Comparison of ENCODE assay signal across 2 cellular contexts in genomic region chr14:31294736-31295398, GRCh38.
A peak's percentile ranks its signal among the peaks of the same experiment; 100 is the strongest.
TF ChIP-seq lines count a peak whose summit lies in the region.

No MANE protein-coding gene starts in this region.

TF ChIP-seq in HepG2, 621 proteins besides CTCF, POLR2A, EP300 and RAD21:
- TF ChIP-seq ZBTB7B (CRISPR knock-in tag; IDR thresholded peaks at IDR 0.05) (no peak), ESRRA (CRISPR knock-in tag; IDR thresholded peaks at IDR 0.05; ENCODE audit: low read depth) (0 out of 2 replicates have a peak, but pooled peaks have one; percentile 35)

TF ChIP-seq in H1, 55 proteins besides CTCF, POLR2A, EP300 and RAD21:
- TF ChIP-seq POU5F1 (IDR thresholded peaks at IDR 0.05; ENCODE audit: low read depth, low read length) (no peak), SP1 (IDR thresholded peaks at IDR 0.05; ENCODE audit: low read depth, low read length) (no peak), RNF2 (IDR thresholded peaks at IDR 0.05; ENCODE audit: borderline replicate concordance, low read depth, low read length, missing control alignments, poor library complexity, severe bottlenecking) (no peak), GABPA (IDR thresholded peaks at IDR 0.05; ENCODE audit: borderline replicate concordance, insufficient read depth, low read length) (no peak), TAF1 (IDR thresholded peaks at IDR 0.05; ENCODE audit: low read depth, low read length) (no peak), SP2 (IDR thresholded peaks at IDR 0.05; ENCODE audit: low read length) (no peak), ZNF274 (IDR thresholded peaks at IDR 0.05; ENCODE audit: borderline replicate concordance, extremely low read depth, low read length) (no peak), USF2 (IDR thresholded peaks at IDR 0.05; ENCODE audit: low read length) (no peak), FOSL1 (IDR thresholded peaks at IDR 0.05; ENCODE audit: insufficient read depth, low read depth, low read length) (no peak), RFX5 (IDR thresholded peaks at IDR 0.05; ENCODE audit: borderline replicate concordance, low read depth, low read length) (no peak), SAP30 (IDR thresholded peaks at IDR 0.05; ENCODE audit: insufficient read depth, insufficient replicate concordance, low read length) (no peak), SUZ12 (IDR thresholded peaks at IDR 0.05; ENCODE audit: low read length) (no peak), BRCA1 (IDR thresholded peaks at IDR 0.05; ENCODE audit: low read depth, low read length) (no peak), TAF7 (optimal IDR thresholded peaks at IDR 0.05; ENCODE audit: borderline replicate concordance, low read depth, low read length) (no peak), E2F6 (IDR thresholded peaks at IDR 0.05) (no peak), HDAC6 (IDR thresholded peaks at IDR 0.05; ENCODE audit: low read depth, low read length) (no peak), CBX8 (IDR thresholded peaks at IDR 0.05; ENCODE audit: borderline replicate concordance, low read depth, low read length) (no peak)
